ENCODE assay signal across 13 cellular contexts in genomic region chr12:62866451-62867082, GRCh38.
DNase-seq lines count a peak whose midpoint lies in the region; FAIRE-seq and TF ChIP-seq lines count a peak whose summit lies in the region.
"Had no signal": no experiment of that assay in that cellular context is flagged by ENCODE, and none has a peak within 500 bp of the region (broad histone marks: within the 10 kb centered on the region; RNA-seq: fewer than 3 reads in every experiment).

No MANE protein-coding gene starts in this region.

- H3K56ac ChIP-seq in H1 (replicated peaks; ENCODE audit: insufficient read length, low read depth, low read length) = no peak overlapping the region

- WGBS in H1 (ENCODE audit: extremely low coverage in 1 of 2, insufficient coverage in 1 of 2, insufficient read length in 1 of 2, insufficient replicate concordance in 2 of 2, low coverage in 1 of 2, low lambda C conversion rate in 2 of 2, missing lambda C conversion rate in 1 of 2), 2 experiments = 88% methylated on average over 4 of the region's 4 CpGs; no CpG with 5 or more reads in 1 of the 2 experiments
- WGBS in mesenchymal stem cell = 33% methylated on average over 4 of the region's 4 CpGs

- H4K20me1 ChIP-seq in H1 (replicated peaks in 1 of 2; ENCODE audit: control insufficient read depth in 1 of 2, insufficient read depth in 2 of 2, low read length in 2 of 2) = peaks cover 2 to 7% of the 10 kb centered on the region in 2 experiments

- no peaks in the 10 kb centered on the region for H3K9me3 ChIP-seq in H1 (ENCODE audit: insufficient read depth in 2 of 2, low read depth in 1 of 2, low read length in 1 of 2)
- H3K9me3 ChIP-seq in mesenchymal stem cell (ENCODE audit: control insufficient read depth, low read length) = peaks cover 10% of the 10 kb centered on the region

- H3K23ac ChIP-seq in H1 (ENCODE audit: insufficient read length) (no peak overlapping the region), mesenchymal stem cell (ENCODE audit: low read length in 2 of 2) (no peak overlapping the region)

- H3K4ac ChIP-seq in H1 (replicated peaks; ENCODE audit: insufficient read length, low read depth, low read length) = no peak overlapping the region
- H3K4ac ChIP-seq in mesenchymal stem cell (ENCODE audit: low read depth in 1 of 2, low read length in 2 of 2) = peak overlapping the region in 1 of 2 experiments; percentile 30

- H4K91ac ChIP-seq in H1 (replicated peaks; ENCODE audit: insufficient read length, low read length) (no peak overlapping the region), mesenchymal stem cell (ENCODE audit: low read length) (no peak overlapping the region)

- H3K23me2 ChIP-seq in H1 (ENCODE audit: low read depth, low read length) = no peaks in the 10 kb centered on the region

- H2BK120ac ChIP-seq in H1 (replicated peaks; ENCODE audit: low read depth, low read length) = no peak overlapping the region
- peak overlapping the region; percentile 15 for H2BK120ac ChIP-seq in mesenchymal stem cell (ENCODE audit: low read depth, low read length)

- no peak for FAIRE-seq in H1 (lab: Jason Lieb, UNC)

- H2AFZ ChIP-seq in H1 (ENCODE audit: low read length) (no peak overlapping the region), mesenchymal stem cell (ENCODE audit: low read depth, low read length) (peak overlapping the region; percentile 23)

- H2BK12ac ChIP-seq in H1 (ENCODE audit: low read depth, low read length) = no peak overlapping the region
- peak overlapping the region; percentile 13 to 57 for H2BK12ac ChIP-seq in mesenchymal stem cell (ENCODE audit: low read length in 2 of 2)

- DNase-seq in AG08396 (ENCODE audit: low spot score) = peak; percentile 61
- peak; percentile 72 for DNase-seq in LHCN-M2 (ENCODE audit: low read depth)
- no peak for DNase-seq in H1 (ENCODE audit: low read depth in 1 of 2, low spot score in 2 of 2)
- peak; percentile 57 for DNase-seq in mesenchymal stem cell
- no peak for DNase-seq in NCI-H2029 (lab: John Stamatoyannopoulos, UW)
- no peak for DNase-seq in DMS153 treated with DMSO at 0.1 percent for 48 hours (lab: John Stamatoyannopoulos, UW; ENCODE audit: unreplicated experiment)
- no peak for DNase-seq in T1000 (lab: John Stamatoyannopoulos, UW)
- no peak for DNase-seq in OCI-M2 (lab: John Stamatoyannopoulos, UW; ENCODE audit: unreplicated experiment)
- DNase-seq: activated naive CD4-positive, alpha-beta T cell; CD4-positive, CD25-positive, alpha-beta regulatory T cell; NCI-H1436; stimulated activated naive CD8-positive, alpha-beta T cell treated with anti-CD3 and anti-CD28 coated beads, Interleukin-15, amount 100 ng/mL, for 72 hours; T-helper 9 cell had no signal

- CTCF ChIA-PET in H1 (lab: Charles Lee; ENCODE audit: partially characterized antibody) = interaction anchor here (0.8 to 2.0 kb wide), 8 partner anchors 9 to 432 kb away, joined by 3 to 8 read pairs (median 3); partner anchors contain the start of gene PPM1H

- no peak for TF ChIP-seq RAD21 in H1 (IDR thresholded peaks at IDR 0.05 in 1 of 2, conservative IDR thresholded peaks at IDR 0.05 in 1 of 2; ENCODE audit: low read depth in 2 of 2, low read length in 2 of 2)

- no peak overlapping the region for H3K9ac ChIP-seq in H1 (replicated peaks in 1 of 4; ENCODE audit: extremely low read depth in 1 of 4, low read depth in 3 of 4, low read length in 3 of 4)
- no peak overlapping the region for H3K9ac ChIP-seq in mesenchymal stem cell (ENCODE audit: low read length)

- H4K8ac ChIP-seq in H1 (ENCODE audit: extremely low read depth, insufficient read depth, low read length) (no peak overlapping the region), mesenchymal stem cell (ENCODE audit: low read length) (peak overlapping the region; percentile 32)

- peaks cover 6% of the 10 kb centered on the region; the same call in 1 of the 2 replicates for H3K79me1 ChIP-seq in H1 (ENCODE audit: low read depth, low read length)
- peaks cover 10% of the 10 kb centered on the region for H3K79me1 ChIP-seq in mesenchymal stem cell (replicated peaks; ENCODE audit: low read length, poor library complexity, severe bottlenecking)

- H3K18ac ChIP-seq in H1 (ENCODE audit: extremely low read depth, low read length) (no peak overlapping the region), mesenchymal stem cell (ENCODE audit: low read depth in 1 of 2, low read length in 2 of 2) (peak overlapping the region in 1 of 2 experiments; percentile 50)

- H3K4me1 ChIP-seq in H1 (replicated peaks in 1 of 4; ENCODE audit: control insufficient read depth in 3 of 4, insufficient read depth in 4 of 4, low read length in 3 of 4) = peaks cover 0 to 18% (median 11%) of the 10 kb centered on the region in 4 experiments; a peak in 6 of 7 replicates
- peaks cover 20% of the 10 kb centered on the region for H3K4me1 ChIP-seq in mesenchymal stem cell (ENCODE audit: control insufficient read depth, insufficient read depth, low read depth, low read length)

- H3K4me3 ChIP-seq in H1 (ENCODE audit: extremely low read depth in 1 of 4, insufficient read depth in 2 of 4, low read depth in 3 of 4, low read length in 4 of 4) (no peak overlapping the region), mesenchymal stem cell (ENCODE audit: insufficient read depth in 1 of 2, low read depth in 1 of 2, low read length in 2 of 2) (no peak overlapping the region)

- H3K36me3 ChIP-seq in H1 (ENCODE audit: control insufficient read depth in 2 of 4, insufficient read depth in 4 of 4, low read length in 3 of 4) (no peaks in the 10 kb centered on the region), mesenchymal stem cell (ENCODE audit: control insufficient read depth in 1 of 2, insufficient read depth in 2 of 2, low read depth in 1 of 2, low read length in 2 of 2) (no peaks in the 10 kb centered on the region)

- H3K4me2 ChIP-seq in H1 (ENCODE audit: insufficient read depth in 1 of 2, low read depth in 2 of 2, low read length in 2 of 2) (peak overlapping the region; percentile 30 to 35; a peak in 2 of 4 replicates), mesenchymal stem cell (ENCODE audit: low read length, poor library complexity, severe bottlenecking) (no peak overlapping the region)

- H4K5ac ChIP-seq in H1 (ENCODE audit: insufficient read length, low read depth, low read length) = no peak overlapping the region

- no peak for TF ChIP-seq EP300 in H1 (IDR thresholded peaks at IDR 0.05; ENCODE audit: borderline replicate concordance in 1 of 2, low read depth in 2 of 2, low read length in 2 of 2)

- no peak overlapping the region for H3K27ac ChIP-seq in H1 (ENCODE audit: low read depth, low read length)
- H3K27ac ChIP-seq in mesenchymal stem cell (ENCODE audit: low read length, poor library complexity, severe bottlenecking) = peak overlapping the region; percentile 95

- TF ChIP-seq CTCF in H1 (IDR thresholded peaks at IDR 0.05; ENCODE audit: control extremely low read depth in 1 of 3, insufficient read depth in 1 of 3, low read depth in 1 of 3, low read length in 3 of 3) = no peak

- POLR2A ChIA-PET in H1 (lab: Charles Lee; ENCODE audit: partially characterized antibody) = interaction anchor here (0.6 to 2.2 kb wide), 6 partner anchors 8 to 231 kb away, joined by 3 to 8 read pairs (median 3); no protein-coding TSS in a partner anchor

- peaks cover 0 to 27% of the 10 kb centered on the region in 2 experiments; a peak in 2 of 4 replicates for H3K79me2 ChIP-seq in H1 (ENCODE audit: control insufficient read depth in 1 of 2, insufficient read depth in 2 of 2, low read length in 2 of 2)

- H2AK5ac ChIP-seq in H1 (ENCODE audit: low read depth, low read length) = no peak overlapping the region
- H2AK5ac ChIP-seq in mesenchymal stem cell (ENCODE audit: low read length, severe bottlenecking) = peak overlapping the region; percentile 40

- TF ChIP-seq POLR2A in H1 (IDR thresholded peaks at IDR 0.05; ENCODE audit: control extremely low read depth in 1 of 2, low read depth in 2 of 2, low read length in 2 of 2) = no peak

- no peak overlapping the region for H2BK5ac ChIP-seq in H1 (ENCODE audit: low read depth, low read length)
- H2BK5ac ChIP-seq in mesenchymal stem cell (ENCODE audit: low read depth, low read length, poor library complexity, severe bottlenecking) = peak overlapping the region; percentile 31

- H3K14ac ChIP-seq in H1 (ENCODE audit: insufficient read length) (no peak overlapping the region), mesenchymal stem cell (ENCODE audit: low read length in 2 of 2) (no peak overlapping the region)

- no peak overlapping the region for H2BK15ac ChIP-seq in H1 (ENCODE audit: low read length)
- H2BK15ac ChIP-seq in mesenchymal stem cell (ENCODE audit: low read depth, poor library complexity, severe bottlenecking) = no peak overlapping the region

- H2BK20ac ChIP-seq in H1 (ENCODE audit: low read length) = no peak overlapping the region

- H3K27me3 ChIP-seq in H1 (replicated peaks in 1 of 4; ENCODE audit: control insufficient read depth in 3 of 4, extremely low read depth in 1 of 4, insufficient read depth in 3 of 4, low read length in 3 of 4) (no peaks in the 10 kb centered on the region), mesenchymal stem cell (ENCODE audit: control insufficient read depth in 1 of 2, insufficient read depth in 1 of 2, low read length in 2 of 2) (no peaks in the 10 kb centered on the region)

TF ChIP-seq in H1, 55 proteins besides CTCF, POLR2A, EP300 and RAD21:
- TF ChIP-seq BACH1 (IDR thresholded peaks at IDR 0.05; ENCODE audit: low read length) = no peak
- TF ChIP-seq ZNF274 (IDR thresholded peaks at IDR 0.05; ENCODE audit: borderline replicate concordance, extremely low read depth, low read length) = no peak
TF ChIP-seq in H1: peak in this region for 0.

Comparison
In these comparisons a context has a peak if more than half of its experiments do, and no peak if none do; other contexts are left out.
1. DNase-seq: peak in AG08396 (single experiment), LHCN-M2 (single experiment) and mesenchymal stem cell (single experiment); none in H1 (0 of 2), NCI-H2029 (single experiment), DMS153 treated with DMSO at 0.1 percent for 48 hours (single experiment), T1000 (single experiment) and OCI-M2 (single experiment).